Comparison of ENCODE assay signal across 19 cellular contexts in the genomic region with DNA sequence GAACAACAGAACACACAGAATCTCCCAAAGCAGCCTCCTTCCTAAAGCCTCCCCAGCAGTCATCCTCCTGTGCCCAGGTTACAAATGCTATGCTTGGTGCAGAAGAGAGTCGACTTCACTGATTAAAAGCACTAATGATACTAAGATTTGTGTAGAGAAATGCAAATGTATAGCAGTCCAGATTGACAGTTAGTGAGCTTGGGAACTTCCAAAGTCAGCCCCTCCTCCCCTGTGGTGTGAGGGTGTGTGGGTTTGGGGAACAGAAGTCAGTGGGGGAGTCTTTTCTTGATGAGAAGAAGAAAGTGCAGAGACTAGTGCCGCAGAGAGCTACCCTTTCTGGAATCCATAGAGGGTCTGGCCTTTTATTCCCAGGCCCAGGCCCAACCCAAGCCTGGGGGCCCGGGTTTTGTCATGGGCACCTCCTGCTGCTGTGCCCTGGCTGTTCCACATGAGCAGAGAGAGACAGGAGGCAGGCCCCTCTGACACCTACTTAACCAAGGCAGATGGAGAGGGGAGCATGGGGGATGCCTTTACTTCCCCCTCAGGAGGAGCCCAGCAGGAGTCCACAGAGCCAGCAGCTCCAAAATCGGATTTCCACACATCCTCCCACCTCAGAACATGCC.
"Had no signal": no experiment of that assay in that cellular context is flagged by ENCODE, and none has a peak within 500 bp of the region (broad histone marks: within the 10 kb centered on the region; RNA-seq: fewer than 3 reads in every experiment).

No MANE protein-coding gene starts in this region.

- H3K27me3 ChIP-seq: testis had no signal

- H3K36me3 Mint-ChIP-seq: activated naive CD4-positive, alpha-beta T cell treated with anti-CD3 and anti-CD28 coated beads, Interleukin-2, amount 50 U/mL, for 72 hours had no signal

- H3K4me3 Mint-ChIP-seq: activated T-cell treated with anti-CD3 and anti-CD28 coated beads, Interleukin-2, amount 50 U/mL, for 4 hours; brain; dendritic cell treated with granulocyte-macrophage colony-stimulating factor and Interleukin-4, amounts not matched to agents 40 ng/mL and 50 ng/mL, for 4 days; effector memory CD8-positive, alpha-beta T cell; mesothelial cell of epicardium; naive B cell; stimulated activated naive CD8-positive, alpha-beta T cell treated with anti-CD3 and anti-CD28 coated beads, Interleukin-15, amount 100 ng/mL, for 72 hours had no signal

- H3K9me3 ChIP-seq: testis had no signal

- H3K27ac Mint-ChIP-seq: activated naive CD4-positive, alpha-beta T cell treated with anti-CD3 and anti-CD28 coated beads, Interleukin-2, amount 50 U/mL, for 72 hours; dendritic cell treated with granulocyte-macrophage colony-stimulating factor and Interleukin-4, amounts not matched to agents 40 ng/mL and 50 ng/mL, for 4 days; mesothelial cell of epicardium had no signal

- H3K9ac ChIP-seq: parathyroid adenoma had no signal

- ATAC-seq: activated naive CD4-positive, alpha-beta T cell treated with anti-CD3 and anti-CD28 coated beads, Interleukin-2, amount 50 U/mL, for 72 hours; activated T-cell treated with anti-CD3 and anti-CD28 coated beads, Interleukin-2, amount 50 U/mL, for 4 hours; effector memory CD8-positive, alpha-beta T cell; stimulated activated naive CD8-positive, alpha-beta T cell treated with anti-CD3 and anti-CD28 coated beads, Interleukin-15, amount 100 ng/mL, for 72 hours had no signal

- H3K27ac ChIP-seq: parathyroid adenoma had no signal

- H3K27me3 Mint-ChIP-seq: brain; dendritic cell treated with granulocyte-macrophage colony-stimulating factor and Interleukin-4, amounts not matched to agents 40 ng/mL and 50 ng/mL, for 4 days; effector memory CD8-positive, alpha-beta T cell; naive B cell; stimulated activated naive CD8-positive, alpha-beta T cell treated with anti-CD3 and anti-CD28 coated beads, Interleukin-15, amount 100 ng/mL, for 72 hours had no signal

- DNase-seq: activated CD4-positive, alpha-beta T cell treated with anti-CD3 and anti-CD28 coated beads, Interleukin-2, amount 50 U/mL, for 4 hours; activated effector memory CD4-positive, alpha-beta T cell treated with anti-CD3 and anti-CD28 coated beads, Interleukin-2, amount 50 U/mL, for 16 hours; activated T-cell treated with anti-CD3 and anti-CD28 coated beads, Interleukin-2, amount 50 U/mL, for 4 hours; amniotic stem cell; cerebellar nuclear complex; effector memory CD8-positive, alpha-beta T cell; hippocampal formation; kidney glomerular epithelial cell; naive B cell; retina; stimulated activated CD4-positive, alpha-beta T cell treated with anti-CD3 and anti-CD28 coated beads, Interleukin-4, amount 100 ng/mL, for 1 hour; stimulated activated CD8-positive, alpha-beta memory T cell treated with anti-CD3 and anti-CD28 coated beads, Interleukin-4, amount 100 ng/mL, for 48 hours; stimulated activated naive CD8-positive, alpha-beta T cell treated with anti-CD3 and anti-CD28 coated beads, Interleukin-15, amount 100 ng/mL, for 72 hours; testis had no signal

- H3K9me3 Mint-ChIP-seq: activated naive CD4-positive, alpha-beta T cell treated with anti-CD3 and anti-CD28 coated beads, Interleukin-2, amount 50 U/mL, for 72 hours; activated T-cell treated with anti-CD3 and anti-CD28 coated beads, Interleukin-2, amount 50 U/mL, for 4 hours; dendritic cell treated with granulocyte-macrophage colony-stimulating factor and Interleukin-4, amounts not matched to agents 40 ng/mL and 50 ng/mL, for 4 days; effector memory CD8-positive, alpha-beta T cell; mesothelial cell of epicardium; naive B cell; stimulated activated naive CD8-positive, alpha-beta T cell treated with anti-CD3 and anti-CD28 coated beads, Interleukin-15, amount 100 ng/mL, for 72 hours had no signal

- H3K4me3 ChIP-seq: testis had no signal
